Comparison of ENCODE assay signal across 12 cellular contexts in the genomic region with DNA sequence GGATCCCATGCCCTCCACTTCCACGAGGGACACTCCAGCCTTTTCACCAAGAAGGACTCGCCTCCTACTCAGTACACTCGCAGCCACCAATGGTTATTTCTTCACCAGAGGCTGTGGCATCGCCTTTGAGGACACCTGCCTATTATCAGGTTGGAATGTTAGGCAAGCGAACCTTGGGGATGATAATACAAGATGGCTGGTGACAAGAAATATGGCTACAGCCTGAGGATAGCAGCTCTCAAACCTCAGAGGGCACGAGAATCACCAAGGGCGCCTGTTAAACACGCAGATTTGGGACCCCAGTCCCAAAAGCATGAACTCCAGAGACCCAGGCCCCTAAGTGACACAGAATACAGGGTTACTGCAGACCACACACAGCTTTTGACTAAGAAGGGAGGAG. TPM values are rescaled to one million over a fixed set of nuclear protein-coding genes. Genes with fewer than 3 reads are reported as not detected.
DNase-seq lines count a peak whose midpoint lies in the region; ATAC-seq and TF ChIP-seq lines count a peak whose summit lies in the region.
"Had no signal": no experiment of that assay in that cellular context is flagged by ENCODE, and none has a peak within 500 bp of the region (broad histone marks: within the 10 kb centered on the region; RNA-seq: fewer than 3 reads in every experiment).

No MANE protein-coding gene starts in this region.

- peak overlapping the region; percentile 50 for H3K27ac Mint-ChIP-seq in T-helper 2 cell treated with Interferon-gamma antibody and Interleukin-4, amounts not matched to agents 5 μg/mL and 100 μg/mL, for 36 hours

- H3K4me3 Mint-ChIP-seq in T-helper 2 cell treated with Interferon-gamma antibody and Interleukin-4, amounts not matched to agents 5 μg/mL and 100 μg/mL, for 36 hours: no peak overlapping the region

- peak overlapping the region; percentile 88 for H3K4me2 ChIP-seq in smooth muscle cell

- peaks cover 75% of the 10 kb centered on the region for H3K79me2 ChIP-seq in smooth muscle cell (ENCODE audit: low read depth)

- H3K27ac ChIP-seq in gastroesophageal sphincter: peak overlapping the region in 3 of 4 donors; percentile 68 to 79 (median 71)
- no peak overlapping the region for H3K27ac ChIP-seq in smooth muscle cell (ENCODE audit: low read depth)
- H3K27ac ChIP-seq: body of pancreas had no signal

- TF ChIP-seq CTCF in gastroesophageal sphincter (IDR thresholded peaks at IDR 0.05) (no peak), smooth muscle cell (IDR thresholded peaks at IDR 0.05; ENCODE audit: borderline replicate concordance, insufficient read depth, poor library complexity, severe bottlenecking) (no peak)

- no peak for TF ChIP-seq EP300 in gastroesophageal sphincter (IDR thresholded peaks at IDR 0.05)

- no peaks in the 10 kb centered on the region for H3K9me3 Mint-ChIP-seq in T-helper 2 cell treated with Interferon-gamma antibody and Interleukin-4, amounts not matched to agents 5 μg/mL and 100 μg/mL, for 36 hours

- no peak for TF ChIP-seq POLR2A in gastroesophageal sphincter (IDR thresholded peaks at IDR 0.05)

- ATAC-seq in gastroesophageal sphincter (no peak), GM19452 (IDR thresholded peaks at IDR 0.05; ENCODE audit: unreplicated experiment) (no peak)
- ATAC-seq: body of pancreas had no signal

- H3K4me3 ChIP-seq in NT2/D1 (ENCODE audit: insufficient read length, low read depth) (peak overlapping the region; percentile 22), gastroesophageal sphincter (peak overlapping the region in 1 of 2 donors; percentile 52), smooth muscle cell (no peak overlapping the region)
- H3K4me3 ChIP-seq: body of pancreas had no signal

- H3K9me3 ChIP-seq in NT2/D1 (ENCODE audit: insufficient read depth, low read length) (no peaks in the 10 kb centered on the region), gastroesophageal sphincter (no peaks in the 10 kb centered on the region), smooth muscle cell (replicated peaks; ENCODE audit: low read depth) (no peaks in the 10 kb centered on the region)
- H3K9me3 ChIP-seq: body of pancreas had no signal

- H3K36me3 Mint-ChIP-seq in T-helper 2 cell treated with Interferon-gamma antibody and Interleukin-4, amounts not matched to agents 5 μg/mL and 100 μg/mL, for 36 hours (ENCODE audit: low read depth): peaks cover 16% of the 10 kb centered on the region

- H3K36me3 ChIP-seq in NT2/D1 (ENCODE audit: insufficient read depth, insufficient read length, low read length) (no peaks in the 10 kb centered on the region), gastroesophageal sphincter (peaks cover 0 to 3% of the 10 kb centered on the region in 2 donors), smooth muscle cell (ENCODE audit: low read depth) (no peaks in the 10 kb centered on the region)

- H3K4me1 Mint-ChIP-seq in T-helper 2 cell treated with Interferon-gamma antibody and Interleukin-4, amounts not matched to agents 5 μg/mL and 100 μg/mL, for 36 hours (ENCODE audit: low read depth): peaks cover 72% of the 10 kb centered on the region

- H3K9ac ChIP-seq in NT2/D1 (ENCODE audit: insufficient read length, low read depth) (peak overlapping the region; percentile 44), smooth muscle cell (ENCODE audit: low read depth) (no peak overlapping the region)

- H3F3A ChIP-seq in smooth muscle cell (ENCODE audit: low read depth): no peaks in the 10 kb centered on the region

- no peak overlapping the region for H2AFZ ChIP-seq in smooth muscle cell (ENCODE audit: low read depth)

- WGBS in gastroesophageal sphincter (ENCODE audit: low coverage in 1 of 2), 2 donors: 44 to 100% methylated on average over 3 to 4 of the region's 8 CpGs
- WGBS in smooth muscle cell (ENCODE audit: low lambda C conversion rate): 76% methylated on average over 8 of the region's 8 CpGs

- H4K20me1 ChIP-seq in smooth muscle cell (ENCODE audit: low read depth): peaks cover 99% of the 10 kb centered on the region

- H3K27me3 ChIP-seq in NT2/D1 (ENCODE audit: insufficient read depth, insufficient read length): no peaks in the 10 kb centered on the region
- H3K27me3 ChIP-seq in gastroesophageal sphincter: no peaks in the 10 kb centered on the region
- H3K27me3 ChIP-seq in smooth muscle cell (ENCODE audit: low read depth): no peaks in the 10 kb centered on the region
- H3K27me3 ChIP-seq: body of pancreas had no signal

- H3K27me3 Mint-ChIP-seq in T-helper 2 cell treated with Interferon-gamma antibody and Interleukin-4, amounts not matched to agents 5 μg/mL and 100 μg/mL, for 36 hours (ENCODE audit: low read depth): no peaks in the 10 kb centered on the region

- H3K4me1 ChIP-seq in NT2/D1 (ENCODE audit: insufficient read depth, insufficient read length): peaks cover 21% of the 10 kb centered on the region
- H3K4me1 ChIP-seq in gastroesophageal sphincter: peaks cover 6 to 67% (median 34%) of the 10 kb centered on the region in 3 donors
- H3K4me1 ChIP-seq in smooth muscle cell (ENCODE audit: low read depth): peaks cover 32% of the 10 kb centered on the region

- no peak for DNase-seq in T-helper 2 cell treated with Interferon-gamma antibody and Interleukin-4, amounts not matched to agents 5 μg/mL and 100 μg/mL, for 36 hours (ENCODE audit: low spot score)
- DNase-seq in T-helper 2 cell (no peak), NT2/D1 (ENCODE audit: low read depth, low spot score) (no peak), smooth muscle cell (lab: John Stamatoyannopoulos, UW; ENCODE audit: unreplicated experiment) (no peak), NCI-H1694 (lab: John Stamatoyannopoulos, UW) (no peak), NCI-H345 treated with DMSO at 0.1 percent for 48 hours (lab: John Stamatoyannopoulos, UW; ENCODE audit: unreplicated experiment) (no peak)
- DNase-seq: activated CD4-positive, alpha-beta T cell treated with anti-CD3 and anti-CD28 coated beads for 48 hours; GF-D8; NCI-H2081 treated with DMSO at 0.1 percent for 48 hours had no signal

RNA-seq across cellular contexts. Expression of gene CYTH1, which starts 58.1 kb away (rescaled TPM):
- total RNA-seq in gastroesophageal sphincter (10 to 100 TPM; 26.9 to 38.0 (median 31.0) TPM), smooth muscle cell (17.4 and 19.3 TPM in 2 replicates)
- 14.1 and 26.9 TPM in 2 replicates for polyA plus RNA-seq in smooth muscle cell
